1 cellular context compared by ENCODE assay signal in genomic region chr16:85136705-85137322, GRCh38.
A peak's percentile ranks its signal among the peaks of the same experiment; 100 is the strongest.
TF ChIP-seq lines count a peak whose summit lies in the region.

No MANE protein-coding gene starts in this region.

TF ChIP-seq in HepG2, 621 proteins besides CTCF, POLR2A, EP300 and RAD21 (continued from another document and continues in another):
- TF ChIP-seq ATF6 (CRISPR knock-in tag; conservative IDR thresholded peaks at IDR 0.05) (no peak), ZNF781 (CRISPR knock-in tag; IDR thresholded peaks at IDR 0.05; ENCODE audit: borderline replicate concordance, not compliant biosample characterization) (peak; percentile 86), ZNF639 (CRISPR knock-in tag; conservative IDR thresholded peaks at IDR 0.05) (no peak), NR2C2 (CRISPR knock-in tag; IDR thresholded peaks at IDR 0.05; ENCODE audit: borderline replicate concordance) (peak; percentile 93), TMF1 (CRISPR knock-in tag; IDR thresholded peaks at IDR 0.05; ENCODE audit: low read depth) (peak; percentile 98), GMEB1 (CRISPR knock-in tag; IDR thresholded peaks at IDR 0.05; ENCODE audit: borderline replicate concordance) (no peak; the same call in 1 of the 2 replicates), ZNF552 (CRISPR knock-in tag; IDR thresholded peaks at IDR 0.05; ENCODE audit: borderline replicate concordance) (0 out of 2 replicates have a peak, but pooled peaks have one; percentile 8), SP4 (CRISPR knock-in tag; IDR thresholded peaks at IDR 0.05) (peak; percentile 71; the same call in 1 of the 2 replicates), ZFP91 (CRISPR knock-in tag; IDR thresholded peaks at IDR 0.05; ENCODE audit: borderline replicate concordance) (peak; percentile 96; the same call in 1 of the 2 replicates), HINFP (CRISPR knock-in tag; IDR thresholded peaks at IDR 0.05; ENCODE audit: low read depth) (peak; percentile 21; the same call in 1 of the 2 replicates), ZNF607 (CRISPR knock-in tag; IDR thresholded peaks at IDR 0.05; ENCODE audit: borderline replicate concordance) (peak; percentile 76), ZBED4 (CRISPR knock-in tag; IDR thresholded peaks at IDR 0.05; ENCODE audit: borderline replicate concordance) (no peak), GTF2F1 (IDR thresholded peaks at IDR 0.05; ENCODE audit: low read length) (no peak), TCF7 (IDR thresholded peaks at IDR 0.05; ENCODE audit: low read depth) (no peak), ZNF580 (CRISPR knock-in tag; IDR thresholded peaks at IDR 0.05; ENCODE audit: borderline replicate concordance, low read depth) (peak; percentile 76), MXD3 (CRISPR knock-in tag; IDR thresholded peaks at IDR 0.05) (0 out of 2 replicates have a peak, but pooled peaks have one; percentile 42), FLYWCH1 (CRISPR knock-in tag; IDR thresholded peaks at IDR 0.05) (peak; percentile 50; the same call in 1 of the 2 replicates), ZNF878 (CRISPR knock-in tag; IDR thresholded peaks at IDR 0.05) (no peak), ZNF407 (CRISPR knock-in tag; IDR thresholded peaks at IDR 0.05; ENCODE audit: not compliant biosample characterization) (no peak), PAX8 (CRISPR knock-in tag; IDR thresholded peaks at IDR 0.05; ENCODE audit: borderline replicate concordance) (0 out of 2 replicates have a peak, but pooled peaks have one; percentile 25), ZFP36L1 (CRISPR knock-in tag; IDR thresholded peaks at IDR 0.05) (no peak; the same call in none of the 2 replicates), FOXK1 (CRISPR knock-in tag; IDR thresholded peaks at IDR 0.05; ENCODE audit: borderline replicate concordance, low read depth) (peak; percentile 68; the same call in 1 of the 2 replicates), ZNF460 (CRISPR knock-in tag; IDR thresholded peaks at IDR 0.05; ENCODE audit: borderline replicate concordance) (no peak), RAD51 (IDR thresholded peaks at IDR 0.05; ENCODE audit: borderline replicate concordance) (peak; percentile 86), RARA (CRISPR knock-in tag; IDR thresholded peaks at IDR 0.05) (peak; percentile 79), FOXO4 (CRISPR knock-in tag; conservative IDR thresholded peaks at IDR 0.05) (no peak), JUND (CRISPR knock-in tag; IDR thresholded peaks at IDR 0.05) (no peak), FOXM1 (CRISPR knock-in tag; IDR thresholded peaks at IDR 0.05) (no peak), ATF4 (CRISPR knock-in tag; IDR thresholded peaks at IDR 0.05) (no peak)
